ENCODE assay signal across 18 cellular contexts in the genomic region with DNA sequence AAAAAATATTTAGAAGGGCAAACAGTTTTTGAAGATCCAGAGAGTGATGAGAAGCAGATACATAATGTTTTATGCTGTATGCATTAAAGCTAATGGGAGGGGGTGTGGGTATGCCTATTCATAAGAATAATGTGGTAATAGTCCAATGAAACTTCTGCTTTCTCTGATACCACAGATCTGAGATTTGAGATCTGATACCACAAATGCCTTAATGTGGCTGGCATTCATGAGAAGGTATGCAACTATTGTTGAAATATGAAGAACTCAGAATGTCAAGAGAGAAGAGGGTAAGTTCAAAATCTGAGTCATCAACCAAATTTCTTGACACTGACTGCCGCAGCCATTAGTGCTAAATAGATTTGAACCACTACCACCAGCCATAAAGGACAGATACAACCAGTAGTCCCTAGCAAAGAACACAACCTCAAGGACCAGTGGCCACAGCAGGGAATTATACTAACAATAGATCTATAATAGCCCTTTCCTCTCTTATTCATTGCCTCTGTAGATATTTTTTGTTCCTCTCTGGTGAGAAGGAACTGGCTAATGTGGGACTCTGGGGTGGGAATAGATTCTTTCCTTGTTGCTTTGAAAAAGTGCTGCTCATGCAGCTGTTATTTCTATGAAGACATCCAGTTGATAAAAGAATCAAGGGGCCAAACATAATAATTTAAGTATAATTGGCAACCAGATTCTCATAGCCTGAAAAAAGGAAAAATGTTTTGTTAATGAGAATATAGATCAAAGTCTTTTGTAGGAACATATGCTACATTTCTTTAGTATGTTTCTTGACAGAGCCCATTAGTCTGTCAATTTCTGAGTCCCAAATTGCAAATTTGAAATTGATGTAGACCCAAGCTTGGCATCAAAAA.
DNase-seq lines count a peak whose midpoint lies in the region; ATAC-seq, FAIRE-seq and TF ChIP-seq lines count a peak whose summit lies in the region.
"Had no signal": no experiment of that assay in that cellular context is flagged by ENCODE, and none has a peak within 500 bp of the region (broad histone marks: within the 10 kb centered on the region; RNA-seq: fewer than 3 reads in every experiment).

No MANE protein-coding gene starts in this region.

- peaks cover 4 to 14% (median 6%) of the 10 kb centered on the region in 4 experiments; a peak in 4 of 7 replicates for H3K4me1 ChIP-seq in H1 (replicated peaks in 1 of 4; ENCODE audit: control insufficient read depth in 3 of 4, insufficient read depth in 4 of 4, low read length in 3 of 4)
- H3K4me1 ChIP-seq: lower lobe of right lung had no signal

- FAIRE-seq in H1 (lab: Jason Lieb, UNC): no peak

- no peak overlapping the region for H4K5ac ChIP-seq in H1 (ENCODE audit: insufficient read length, low read depth, low read length)

- 0 out of 2 replicates have a peak overlapping the region, but pooled peaks have one; percentile 0 for H2BK20ac ChIP-seq in H1 (ENCODE audit: low read length)

- POLR2A ChIA-PET in H1 (lab: Charles Lee; ENCODE audit: partially characterized antibody): interaction anchor here (1.3 kb wide), 1 partner anchor 36 kb away, joined by 4 read pairs; no protein-coding TSS in a partner anchor

- WGBS in H1 (ENCODE audit: extremely low coverage in 1 of 2, insufficient coverage in 1 of 2, insufficient read length in 1 of 2, insufficient replicate concordance in 2 of 2, low coverage in 1 of 2, low lambda C conversion rate in 2 of 2, missing lambda C conversion rate in 1 of 2), 2 experiments: 79% methylated on average over 1 of the region's 1 CpG; no CpG with 5 or more reads in 1 of the 2 experiments

- H3K36me3 ChIP-seq in H1 (ENCODE audit: control insufficient read depth in 2 of 4, insufficient read depth in 4 of 4, low read length in 3 of 4): no peaks in the 10 kb centered on the region
- H3K36me3 ChIP-seq: lower lobe of right lung, upper lobe of left lung had no signal

- peak overlapping the region in 1 of 2 donors; percentile 11 for H3K4me3 Mint-ChIP-seq in stimulated activated naive B cell treated with anti-CD40 and anti-IgM and Interleukin-4, amounts not matched to agents 10 μg/mL and 1 μg/mL and 100 μg/mL, for 72 hours
- H3K4me3 Mint-ChIP-seq: activated naive CD4-positive, alpha-beta T cell treated with anti-CD3 and anti-CD28 coated beads, Interleukin-2, amount 50 U/mL, for 24 hours had no signal

- CTCF ChIA-PET in H1 (lab: Charles Lee; ENCODE audit: partially characterized antibody): interaction anchor here (0.5 kb wide), 1 partner anchor 1297 kb away, joined by 3 read pairs; no protein-coding TSS in a partner anchor

- H3K23ac ChIP-seq in H1 (ENCODE audit: insufficient read length): no peak overlapping the region

- H3K36me3 Mint-ChIP-seq in stimulated activated naive B cell treated with anti-CD40 and anti-IgM and Interleukin-4, amounts not matched to agents 10 μg/mL and 1 μg/mL and 100 μg/mL, for 72 hours: peaks cover 0 to 2% of the 10 kb centered on the region in 2 donors
- H3K36me3 Mint-ChIP-seq: activated naive CD4-positive, alpha-beta T cell treated with anti-CD3 and anti-CD28 coated beads, Interleukin-2, amount 50 U/mL, for 24 hours had no signal

- no peak overlapping the region for H2BK15ac ChIP-seq in H1 (ENCODE audit: low read length)

- TF ChIP-seq RAD21 in H1 (IDR thresholded peaks at IDR 0.05 in 1 of 2, conservative IDR thresholded peaks at IDR 0.05 in 1 of 2; ENCODE audit: low read depth in 2 of 2, low read length in 2 of 2): 0 out of 4 replicates have a peak, but pooled peaks of 1 of the 2 experiments have one; percentile 8

- H3K27me3 ChIP-seq in H1 (replicated peaks in 1 of 4; ENCODE audit: control insufficient read depth in 3 of 4, extremely low read depth in 1 of 4, insufficient read depth in 3 of 4, low read length in 3 of 4): no peaks in the 10 kb centered on the region
- H3K27me3 ChIP-seq: upper lobe of left lung had no signal

- H4K91ac ChIP-seq in H1 (replicated peaks; ENCODE audit: insufficient read length, low read length): no peak overlapping the region

- H3K4me1 Mint-ChIP-seq in stimulated activated naive B cell treated with anti-CD40 and anti-IgM and Interleukin-4, amounts not matched to agents 10 μg/mL and 1 μg/mL and 100 μg/mL, for 72 hours: peaks cover 28 to 46% of the 10 kb centered on the region in 2 donors
- H3K4me1 Mint-ChIP-seq: activated naive CD4-positive, alpha-beta T cell treated with anti-CD3 and anti-CD28 coated beads, Interleukin-2, amount 50 U/mL, for 24 hours had no signal

- H3K9me3 Mint-ChIP-seq in stimulated activated naive B cell treated with anti-CD40 and anti-IgM and Interleukin-4, amounts not matched to agents 10 μg/mL and 1 μg/mL and 100 μg/mL, for 72 hours: peaks cover 0 to 1% of the 10 kb centered on the region in 2 donors

- no peak overlapping the region for H2AFZ ChIP-seq in H1 (ENCODE audit: low read length)

- TF ChIP-seq POLR2A in H1 (IDR thresholded peaks at IDR 0.05; ENCODE audit: control extremely low read depth in 1 of 2, low read depth in 2 of 2, low read length in 2 of 2): no peak

- no peak for TF ChIP-seq CTCF in H1 (IDR thresholded peaks at IDR 0.05; ENCODE audit: control extremely low read depth in 1 of 3, insufficient read depth in 1 of 3, low read depth in 1 of 3, low read length in 3 of 3)

- H3K4ac ChIP-seq in H1 (replicated peaks; ENCODE audit: insufficient read length, low read depth, low read length): no peak overlapping the region

- H3K4me2 ChIP-seq in H1 (ENCODE audit: insufficient read depth in 1 of 2, low read depth in 2 of 2, low read length in 2 of 2): no peak overlapping the region

- no peak overlapping the region for H3K18ac ChIP-seq in H1 (ENCODE audit: extremely low read depth, low read length)

- H3K9me3 ChIP-seq in H1 (ENCODE audit: insufficient read depth in 2 of 2, low read depth in 1 of 2, low read length in 1 of 2): no peaks in the 10 kb centered on the region
- H3K9me3 ChIP-seq: lower lobe of right lung, upper lobe of left lung had no signal

- H3K14ac ChIP-seq in H1 (ENCODE audit: insufficient read length): no peak overlapping the region

- H3K27ac Mint-ChIP-seq in stimulated activated naive B cell treated with anti-CD40 and anti-IgM and Interleukin-4, amounts not matched to agents 10 μg/mL and 1 μg/mL and 100 μg/mL, for 72 hours: no peak overlapping the region
- H3K27ac Mint-ChIP-seq: activated naive CD4-positive, alpha-beta T cell treated with anti-CD3 and anti-CD28 coated beads, Interleukin-2, amount 50 U/mL, for 24 hours had no signal

- peak overlapping the region; percentile 81; the same call in 1 of the 2 replicates for H2BK5ac ChIP-seq in H1 (ENCODE audit: low read depth, low read length)

- H2AK5ac ChIP-seq in H1 (ENCODE audit: low read depth, low read length): no peak overlapping the region

- ATAC-seq in activated CD4-positive, CD25-positive, alpha-beta regulatory T cell treated with anti-CD3 and anti-CD28 coated beads, Interleukin-2, amount 50 U/mL, for 24 hours: peak; percentile 27 to 35
- peak; percentile 67 to 69 for ATAC-seq in stimulated activated naive B cell treated with anti-CD40 and anti-IgM and Interleukin-4, amounts not matched to agents 10 μg/mL and 1 μg/mL and 100 μg/mL, for 72 hours (replicated peaks)
- ATAC-seq: lower lobe of right lung had no signal

- H3K79me1 ChIP-seq in H1 (ENCODE audit: low read depth, low read length): no peaks in the 10 kb centered on the region

- no peaks in the 10 kb centered on the region; the same call in 1 of the 2 replicates for H3K23me2 ChIP-seq in H1 (ENCODE audit: low read depth, low read length)

- no peak for DNase-seq in activated CD4-positive, CD25-positive, alpha-beta regulatory T cell treated with anti-CD3 and anti-CD28 coated beads, Interleukin-2, amount 50 U/mL, for 72 hours
- DNase-seq in NCI-H146 treated with DMSO at 0.1 percent for 48 hours (lab: John Stamatoyannopoulos, UW; ENCODE audit: unreplicated experiment): peak; percentile 7
- DNase-seq in H1 (ENCODE audit: low read depth in 1 of 2, low spot score in 2 of 2): no peak
- peak; percentile 26 for DNase-seq in stimulated activated naive B cell treated with anti-CD40 and anti-IgM and Interleukin-4, amounts not matched to agents 10 μg/mL and 1 μg/mL and 100 μg/mL, for 72 hours
- DNase-seq in SIG-M5 (lab: John Stamatoyannopoulos, UW): no peak
- no peak for DNase-seq in HT-29 (ENCODE audit: low spot score)
- no peak for DNase-seq in mesenteric fat pad (ENCODE audit: low spot score)
- DNase-seq: COR-L47; lower lobe of right lung; NCI-H1048; NCI-H2227 treated with DMSO at 0.1 percent for 48 hours; RPMI8226; stimulated activated CD4-positive, alpha-beta T cell treated with anti-CD3 and anti-CD28 coated beads, Interleukin-15, amount 100 ng/mL, for 24 hours; T1000; upper lobe of left lung had no signal

- H2BK12ac ChIP-seq in H1 (ENCODE audit: low read depth, low read length): no peak overlapping the region

- no peak for TF ChIP-seq EP300 in H1 (IDR thresholded peaks at IDR 0.05; ENCODE audit: borderline replicate concordance in 1 of 2, low read depth in 2 of 2, low read length in 2 of 2)

- no peak overlapping the region for H3K27ac ChIP-seq in H1 (ENCODE audit: low read depth, low read length)
- H3K27ac ChIP-seq: epithelial cell of prostate, lower lobe of right lung, upper lobe of left lung had no signal

- H3K4me3 ChIP-seq in H1 (ENCODE audit: extremely low read depth in 1 of 4, insufficient read depth in 2 of 4, low read depth in 3 of 4, low read length in 4 of 4): no peak overlapping the region; a peak in 1 of 8 replicates
- H3K4me3 ChIP-seq: lower lobe of right lung, upper lobe of left lung had no signal

- peak overlapping the region; percentile 47 for H2BK120ac ChIP-seq in H1 (replicated peaks; ENCODE audit: low read depth, low read length)

- H3K27me3 Mint-ChIP-seq in stimulated activated naive B cell treated with anti-CD40 and anti-IgM and Interleukin-4, amounts not matched to agents 10 μg/mL and 1 μg/mL and 100 μg/mL, for 72 hours: no peaks in the 10 kb centered on the region
- H3K27me3 Mint-ChIP-seq: activated naive CD4-positive, alpha-beta T cell treated with anti-CD3 and anti-CD28 coated beads, Interleukin-2, amount 50 U/mL, for 24 hours had no signal

- H4K20me1 ChIP-seq in H1 (replicated peaks in 1 of 2; ENCODE audit: control insufficient read depth in 1 of 2, insufficient read depth in 2 of 2, low read length in 2 of 2): no peaks in the 10 kb centered on the region

- no peak overlapping the region for H3K56ac ChIP-seq in H1 (replicated peaks; ENCODE audit: insufficient read length, low read depth, low read length)

- no peaks in the 10 kb centered on the region for H3K79me2 ChIP-seq in H1 (ENCODE audit: control insufficient read depth in 1 of 2, insufficient read depth in 2 of 2, low read length in 2 of 2)

- no peak overlapping the region for H3K9ac ChIP-seq in H1 (replicated peaks in 1 of 4; ENCODE audit: extremely low read depth in 1 of 4, low read depth in 3 of 4, low read length in 3 of 4)

- H4K8ac ChIP-seq in H1 (ENCODE audit: extremely low read depth, insufficient read depth, low read length): no peak overlapping the region

TF ChIP-seq in H1, 55 proteins besides CTCF, POLR2A, EP300 and RAD21 (continues in another document):
- TF ChIP-seq KDM1A (IDR thresholded peaks at IDR 0.05; ENCODE audit: borderline replicate concordance, low read length): no peak
- no peak for TF ChIP-seq SP4 (IDR thresholded peaks at IDR 0.05; ENCODE audit: low read length)

Comparison
In these comparisons a context has a peak if more than half of its experiments do, and no peak if none do; other contexts are left out.
1. DNase-seq: peak in NCI-H146 treated with DMSO at 0.1 percent for 48 hours (single experiment) and stimulated activated naive B cell treated with anti-CD40 and anti-IgM and Interleukin-4, amounts not matched to agents 10 μg/mL and 1 μg/mL and 100 μg/mL, for 72 hours (single experiment); none in activated CD4-positive, CD25-positive, alpha-beta regulatory T cell treated with anti-CD3 and anti-CD28 coated beads, Interleukin-2, amount 50 U/mL, for 72 hours (single experiment), H1 (0 of 2), SIG-M5 (single experiment), HT-29 (single experiment) and mesenteric fat pad (single experiment).